8 cellular contexts compared by ENCODE assay signal in the genomic region with DNA sequence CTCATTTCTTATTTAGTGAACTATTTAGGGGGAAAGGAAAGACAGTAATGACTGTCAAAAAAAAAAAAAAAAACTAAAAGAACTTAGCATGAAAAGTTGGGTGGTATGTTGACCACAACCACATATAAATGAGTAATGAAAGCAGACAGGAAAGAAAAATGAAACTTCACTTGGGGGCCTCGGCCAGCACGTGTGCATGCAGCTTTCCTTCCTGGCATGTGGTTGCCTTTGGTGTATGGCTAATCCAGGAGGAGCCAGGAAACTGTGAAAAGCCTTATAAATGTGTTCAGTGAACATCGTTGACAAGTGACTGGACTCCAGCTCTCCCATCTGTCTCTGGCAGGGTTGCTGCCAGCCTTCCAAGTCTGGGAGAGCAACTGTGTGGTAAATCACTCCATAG.
A peak's percentile ranks its signal among the peaks of the same experiment; 100 is the strongest.
DNase-seq lines count a peak whose midpoint lies in the region; ATAC-seq and TF ChIP-seq lines count a peak whose summit lies in the region.

No MANE protein-coding gene starts in this region.

- H3K4me3 Mint-ChIP-seq in activated CD4-positive, alpha-beta T cell treated with anti-CD3 and anti-CD28 coated beads for 36 hours: no peak overlapping the region
- no peak overlapping the region for H3K4me3 Mint-ChIP-seq in stimulated activated effector memory CD8-positive, alpha-beta T cell treated with anti-CD3 and anti-CD28 coated beads, Interleukin-12 subunit alpha, Interleukin-12 subunit beta, amount 100 ng/mL, for 72 hours

- ATAC-seq in activated CD4-positive, alpha-beta T cell treated with anti-CD3 and anti-CD28 coated beads for 36 hours: no peak
- ATAC-seq in HG03354 (IDR thresholded peaks at IDR 0.05; ENCODE audit: poor library complexity, severe bottlenecking, unreplicated experiment): peak; percentile 92
- peak; percentile 71 for ATAC-seq in stimulated activated effector memory CD8-positive, alpha-beta T cell treated with anti-CD3 and anti-CD28 coated beads, Interleukin-12 subunit alpha, Interleukin-12 subunit beta, amount 100 ng/mL, for 72 hours

- TF ChIP-seq CTCF in astrocyte of the cerebellum (IDR thresholded peaks at IDR 0.05; ENCODE audit: low read depth, low read length, missing control alignments): no peak

- no peaks in the 10 kb centered on the region for H3K36me3 Mint-ChIP-seq in activated CD4-positive, alpha-beta T cell treated with anti-CD3 and anti-CD28 coated beads for 36 hours (ENCODE audit: low read depth)
- no peaks in the 10 kb centered on the region for H3K36me3 Mint-ChIP-seq in stimulated activated effector memory CD8-positive, alpha-beta T cell treated with anti-CD3 and anti-CD28 coated beads, Interleukin-12 subunit alpha, Interleukin-12 subunit beta, amount 100 ng/mL, for 72 hours

- peaks cover 12% of the 10 kb centered on the region for H3K4me1 Mint-ChIP-seq in activated CD4-positive, alpha-beta T cell treated with anti-CD3 and anti-CD28 coated beads for 36 hours
- H3K4me1 Mint-ChIP-seq in stimulated activated effector memory CD8-positive, alpha-beta T cell treated with anti-CD3 and anti-CD28 coated beads, Interleukin-12 subunit alpha, Interleukin-12 subunit beta, amount 100 ng/mL, for 72 hours: peaks cover 10% of the 10 kb centered on the region

- no peaks in the 10 kb centered on the region for H3K27me3 Mint-ChIP-seq in activated CD4-positive, alpha-beta T cell treated with anti-CD3 and anti-CD28 coated beads for 36 hours

- in situ Hi-C loops in astrocyte of the cerebellum (cut with HindIII; ENCODE audit: low sequenced_read_pairs) (no loop called here), ACHN (cut with HindIII; ENCODE audit: low pct_ligation_motif_present, low pct_unique_long_range_greater_than_20kb, low sequenced_read_pairs) (no loop called here)

- POLR2A ChIA-PET in activated CD4-positive, alpha-beta T cell treated with anti-CD3 and anti-CD28 coated beads for 36 hours (lab: Charles Lee): no interaction called here

- H3K27ac Mint-ChIP-seq in activated CD4-positive, alpha-beta T cell treated with anti-CD3 and anti-CD28 coated beads for 36 hours: no peak overlapping the region
- H3K27ac Mint-ChIP-seq in stimulated activated effector memory CD8-positive, alpha-beta T cell treated with anti-CD3 and anti-CD28 coated beads, Interleukin-12 subunit alpha, Interleukin-12 subunit beta, amount 100 ng/mL, for 72 hours: peak overlapping the region; percentile 37

- H3K4me3 ChIP-seq in astrocyte of the cerebellum (ENCODE audit: low read depth, low read length): no peak overlapping the region

- intact Hi-C loops in activated CD4-positive, alpha-beta T cell treated with anti-CD3 and anti-CD28 coated beads for 36 hours (cut with DNase I, micrococcal nuclease): no loop called here

- peak; percentile 9 for DNase-seq in activated CD4-positive, alpha-beta T cell treated with anti-CD3 and anti-CD28 coated beads for 36 hours
- no peak for DNase-seq in activated CD4-positive, alpha-beta T cell treated with anti-CD3 and anti-CD28 coated beads, Interleukin-2, amount 50 U/mL, for 1 hour
- DNase-seq in astrocyte of the cerebellum (ENCODE audit: low read depth) (peak; percentile 93), iPS-NIHi7 (ENCODE audit: extremely low spot score) (no peak), ACHN (no peak)
- no peak for DNase-seq in stimulated activated effector memory CD8-positive, alpha-beta T cell treated with anti-CD3 and anti-CD28 coated beads, Interleukin-12 subunit alpha, Interleukin-12 subunit beta, amount 100 ng/mL, for 72 hours (ENCODE audit: low spot score in 2 of 2)
- DNase-seq in effector CD4-positive, alpha-beta T cell: no peak

- no peaks in the 10 kb centered on the region for H3K9me3 Mint-ChIP-seq in activated CD4-positive, alpha-beta T cell treated with anti-CD3 and anti-CD28 coated beads for 36 hours (ENCODE audit: low read depth)
- H3K9me3 Mint-ChIP-seq in stimulated activated effector memory CD8-positive, alpha-beta T cell treated with anti-CD3 and anti-CD28 coated beads, Interleukin-12 subunit alpha, Interleukin-12 subunit beta, amount 100 ng/mL, for 72 hours: peaks cover 2% of the 10 kb centered on the region

- CTCF ChIA-PET in activated CD4-positive, alpha-beta T cell treated with anti-CD3 and anti-CD28 coated beads for 36 hours (lab: Charles Lee): interaction anchor here (1.2 kb wide), 1 partner anchor 10 kb away, joined by 4 read pairs; no protein-coding TSS in a partner anchor

Comparison
In these comparisons a context has a peak if more than half of its experiments do, and no peak if none do; other contexts are left out.
1. DNase-seq: peak in activated CD4-positive, alpha-beta T cell treated with anti-CD3 and anti-CD28 coated beads for 36 hours (single experiment) and astrocyte of the cerebellum (single experiment); none in activated CD4-positive, alpha-beta T cell treated with anti-CD3 and anti-CD28 coated beads, Interleukin-2, amount 50 U/mL, for 1 hour (single experiment), stimulated activated effector memory CD8-positive, alpha-beta T cell treated with anti-CD3 and anti-CD28 coated beads, Interleukin-12 subunit alpha, Interleukin-12 subunit beta, amount 100 ng/mL, for 72 hours (0 of 2), effector CD4-positive, alpha-beta T cell (single experiment), iPS-NIHi7 (single experiment) and ACHN (single experiment).